8 cellular contexts compared by ENCODE assay signal in the genomic region with DNA sequence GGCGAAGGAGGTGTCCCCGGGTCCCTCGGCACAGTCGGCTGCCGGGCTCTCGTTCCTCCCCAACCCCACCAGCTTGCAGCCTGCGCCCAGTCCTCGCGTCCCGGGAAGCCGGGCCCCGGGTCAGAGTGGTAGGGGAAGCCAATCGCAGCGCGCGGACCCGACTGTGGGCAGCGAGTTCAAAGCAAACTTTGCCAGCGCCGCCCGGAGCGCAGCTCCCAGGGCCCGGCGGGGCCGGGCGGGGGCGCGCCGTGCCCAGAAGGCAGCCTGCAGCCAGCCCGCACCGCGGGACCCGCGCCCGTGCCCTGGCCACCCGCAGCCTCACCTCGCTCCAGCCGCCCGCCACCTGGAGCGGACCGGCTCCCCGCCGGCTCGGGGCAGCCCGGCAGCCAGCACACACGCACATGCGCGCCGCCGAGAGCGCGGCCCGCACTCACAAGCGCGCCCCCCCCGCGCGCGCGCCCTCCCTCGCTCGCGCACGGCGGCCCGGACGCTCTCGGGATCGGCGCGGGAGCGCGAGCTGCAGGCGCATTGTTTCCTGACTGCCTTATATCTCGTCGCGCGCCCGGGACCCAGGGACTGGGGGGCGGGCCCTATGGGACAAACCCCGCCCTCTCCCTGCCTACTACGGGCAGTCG. TPM values are rescaled to one million over a fixed set of nuclear protein-coding genes. Genes with fewer than 3 reads are reported as not detected.
DNase-seq lines count a peak whose midpoint lies in the region; ATAC-seq and TF ChIP-seq lines count a peak whose summit lies in the region.

A gene with protein sequence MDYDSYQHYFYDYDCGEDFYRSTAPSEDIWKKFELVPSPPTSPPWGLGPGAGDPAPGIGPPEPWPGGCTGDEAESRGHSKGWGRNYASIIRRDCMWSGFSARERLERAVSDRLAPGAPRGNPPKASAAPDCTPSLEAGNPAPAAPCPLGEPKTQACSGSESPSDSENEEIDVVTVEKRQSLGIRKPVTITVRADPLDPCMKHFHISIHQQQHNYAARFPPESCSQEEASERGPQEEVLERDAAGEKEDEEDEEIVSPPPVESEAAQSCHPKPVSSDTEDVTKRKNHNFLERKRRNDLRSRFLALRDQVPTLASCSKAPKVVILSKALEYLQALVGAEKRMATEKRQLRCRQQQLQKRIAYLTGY (minus strand): TSS at position 432 of the 635 bp plus-strand sequence. CDS start 483 bp downstream, outside the sequence.

- peak within 1 kb of the TSS; percentile 86 to 89 for H3K9ac ChIP-seq in colonic mucosa (ENCODE audit: low read depth in 2 of 2, low read length in 2 of 2)

- H3K4me1 ChIP-seq in colonic mucosa (peaks cover 4% of the 10 kb centered on the region), left lung (peaks cover 6 to 27% of the 10 kb centered on the region in 2 donors)

- intact Hi-C loops in colonic mucosa (cut with DNase I) (loop anchor here (1.0 kb wide), 1 partner anchor 85 kb away; no protein-coding TSS in a partner anchor), left lung (cut with DNase I) (loop anchor here in 1 of 2 donors (5.0 kb wide), 1 partner anchor 84 kb away; no protein-coding TSS in a partner anchor)

- DNase-seq in SIG-M5 treated with dmso at 0.1 percent for 504 hours (lab: John Stamatoyannopoulos, UW; ENCODE audit: unreplicated experiment) (peak; percentile 48), SIG-M5 (lab: John Stamatoyannopoulos, UW) (no peak), NCI-H2171 treated with DMSO at 0.1 percent for 48 hours (lab: John Stamatoyannopoulos, UW) (peak; percentile 53), colonic mucosa (peak; percentile 91), left lung (peak; percentile 87 to 93)
- peak; percentile 59 for DNase-seq in activated CD4-positive, CD25-positive, alpha-beta regulatory T cell treated with anti-CD3 and anti-CD28 coated beads, Interleukin-2, amount 50 U/mL, for 72 hours
- peak; percentile 64 for DNase-seq in stimulated activated CD4-positive, alpha-beta T cell treated with anti-CD3 and anti-CD28 coated beads, Interleukin-4, amount 100 ng/mL, for 1 hour

- H3K4me3 ChIP-seq in colonic mucosa (peak within 1 kb of the TSS; percentile 60), left lung (peak within 1 kb of the TSS; percentile 55 to 57)

- H3K27ac ChIP-seq in colonic mucosa (peak within 1 kb of the TSS; percentile 74), left lung (peak within 1 kb of the TSS; percentile 55 to 65)

- H3K27me3 ChIP-seq in colonic mucosa: no peaks in the 10 kb centered on the region
- peaks cover 20 to 86% of the 10 kb centered on the region in 2 donors for H3K27me3 ChIP-seq in left lung

- TF ChIP-seq CTCF in colonic mucosa (IDR thresholded peaks at IDR 0.05): no peak
- no peak for TF ChIP-seq CTCF in left lung (IDR thresholded peaks at IDR 0.05)

- H3K9me3 ChIP-seq in colonic mucosa: no peaks in the 10 kb centered on the region
- no peaks in the 10 kb centered on the region for H3K9me3 ChIP-seq in left lung

- peak; percentile 51 for ATAC-seq in HG02943 (IDR thresholded peaks at IDR 0.05; ENCODE audit: low read depth, unreplicated experiment)
- peak; percentile 94 for ATAC-seq in left lung

- H3K36me3 ChIP-seq in colonic mucosa (no peaks in the 10 kb centered on the region), left lung (no peaks in the 10 kb centered on the region)

RNA-seq across cellular contexts. Expression of the gene that starts here (rescaled TPM):
- total RNA-seq in colonic mucosa (10 to 100 TPM; 16.4 to 17.0 TPM), left lung (1 to 10 TPM; 2.7 to 4.3 TPM)
